ENCODE assay signal across 1 cellular context in genomic region chr2:11855120-11855760, GRCh38.
TF ChIP-seq lines count a peak whose summit lies in the region.

No MANE protein-coding gene starts in this region.

TF ChIP-seq in IMR-90, 13 proteins besides CTCF, POLR2A, EP300 and RAD21:
- TF ChIP-seq FOS (IDR thresholded peaks at IDR 0.05; ENCODE audit: low read depth, low read length), result no peak
- no peak for TF ChIP-seq ELK1 (IDR thresholded peaks at IDR 0.05; ENCODE audit: borderline replicate concordance, low read depth, low read length)
- no peak for TF ChIP-seq RFX5 (IDR thresholded peaks at IDR 0.05; ENCODE audit: low read depth, low read length)
- no peak for TF ChIP-seq MXI1 (IDR thresholded peaks at IDR 0.05; ENCODE audit: borderline replicate concordance, low read depth, low read length)
- no peak for TF ChIP-seq NFE2L2 (IDR thresholded peaks at IDR 0.05; ENCODE audit: low read depth, low read length)
- TF ChIP-seq BHLHE40 (IDR thresholded peaks at IDR 0.05; ENCODE audit: low read depth, low read length), result no peak
- TF ChIP-seq CHD1 (IDR thresholded peaks at IDR 0.05; ENCODE audit: low read depth, low read length), result no peak
- TF ChIP-seq MAZ (IDR thresholded peaks at IDR 0.05; ENCODE audit: borderline replicate concordance, low read depth, low read length), result no peak
- no peak for TF ChIP-seq MAFK (IDR thresholded peaks at IDR 0.05; ENCODE audit: low read depth, low read length)
- TF ChIP-seq RCOR1 (IDR thresholded peaks at IDR 0.05; ENCODE audit: insufficient replicate concordance, low read length), result no peak
- no peak for TF ChIP-seq USF2 (IDR thresholded peaks at IDR 0.05; ENCODE audit: low read depth, low read length)
- no peak for TF ChIP-seq CEBPB (IDR thresholded peaks at IDR 0.05; ENCODE audit: low read depth, low read length)
TF ChIP-seq in IMR-90: peak in this region for 0.
